Comparison of ENCODE assay signal across 1 cellular context in genomic region chr14:101977311-101978071, GRCh38.
TF ChIP-seq lines count a peak whose summit lies in the region.

No MANE protein-coding gene starts in this region.

TF ChIP-seq in A549, 52 proteins besides CTCF, POLR2A, EP300 and RAD21 (continued from another document):
- TF ChIP-seq GATA3 (IDR thresholded peaks at IDR 0.05; ENCODE audit: borderline replicate concordance), result no peak
- TF ChIP-seq BCL3 (IDR thresholded peaks at IDR 0.05), result no peak
- no peak for TF ChIP-seq USF2 (IDR thresholded peaks at IDR 0.05)
- no peak for TF ChIP-seq RNF2 (IDR thresholded peaks at IDR 0.05; ENCODE audit: borderline replicate concordance, low read depth)
- TF ChIP-seq CEBPB (IDR thresholded peaks at IDR 0.05), result no peak
- TF ChIP-seq E2F6 (IDR thresholded peaks at IDR 0.05; ENCODE audit: borderline replicate concordance, low read depth), result no peak
- no peak for TF ChIP-seq POLR2AphosphoS2 (conservative IDR thresholded peaks at IDR 0.05; ENCODE audit: low read length)
- no peak for TF ChIP-seq HDAC2 (IDR thresholded peaks at IDR 0.05)
- no peak for TF ChIP-seq HMGXB4 (CRISPR knock-in tag; IDR thresholded peaks at IDR 0.05; ENCODE audit: borderline replicate concordance)
- TF ChIP-seq HOXB5 (CRISPR knock-in tag; IDR thresholded peaks at IDR 0.05), result no peak
- no peak for TF ChIP-seq ZC3H11A (IDR thresholded peaks at IDR 0.05)
- no peak for TF ChIP-seq TP53 (CRISPR knock-in tag; IDR thresholded peaks at IDR 0.05)
- no peak for TF ChIP-seq ZSCAN20 (CRISPR knock-in tag; IDR thresholded peaks at IDR 0.05)
- no peak for TF ChIP-seq PHF8 (IDR thresholded peaks at IDR 0.05; ENCODE audit: borderline replicate concordance, low read depth)
- TF ChIP-seq ZFP36 (IDR thresholded peaks at IDR 0.05; ENCODE audit: borderline replicate concordance, partially characterized antibody), result no peak
- TF ChIP-seq EHMT2 (IDR thresholded peaks at IDR 0.05; ENCODE audit: low read depth), result no peak
